ENCODE assay signal across 12 cellular contexts in the genomic region with DNA sequence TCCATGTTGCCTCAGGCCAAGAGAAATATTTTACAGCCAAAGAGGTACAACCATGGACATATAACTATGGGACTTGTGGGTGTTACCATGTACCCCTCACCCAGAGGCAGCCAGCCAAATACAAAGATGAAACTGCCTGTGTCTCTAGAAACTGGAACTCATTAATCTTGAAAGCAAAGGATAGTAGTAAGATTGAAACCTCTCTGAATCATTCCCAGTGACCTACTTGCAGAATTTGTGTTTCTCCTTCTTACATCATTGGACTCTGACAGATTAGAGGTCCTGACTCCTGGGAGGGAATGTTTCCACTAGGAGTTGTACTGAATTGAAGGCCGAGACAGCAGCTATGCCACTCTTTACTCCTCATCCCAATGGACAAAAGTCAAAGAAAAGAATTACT.
DNase-seq lines count a peak whose midpoint lies in the region; ATAC-seq, FAIRE-seq and TF ChIP-seq lines count a peak whose summit lies in the region.
"Had no signal": no experiment of that assay in that cellular context is flagged by ENCODE, and none has a peak within 500 bp of the region (broad histone marks: within the 10 kb centered on the region; RNA-seq: fewer than 3 reads in every experiment).

No MANE protein-coding gene starts in this region.

- no peak overlapping the region for H3K27ac ChIP-seq in foreskin keratinocyte
- H3K27ac ChIP-seq: colonic mucosa, esophagus squamous epithelium, HL-60 had no signal

- H3K27me3 ChIP-seq in foreskin keratinocyte: peaks cover 7% of the 10 kb centered on the region
- H3K27me3 ChIP-seq in HAP-1 (ENCODE audit: low read depth): no peaks in the 10 kb centered on the region
- H3K27me3 ChIP-seq: colonic mucosa, esophagus squamous epithelium had no signal

- in situ Hi-C loops in HAP-1 (cut with MboI; ENCODE audit: low sequenced_read_pairs): no loop called here

- no peak for TF ChIP-seq CTCF in foreskin keratinocyte (conservative IDR thresholded peaks at IDR 0.05)

- H3K4me1 ChIP-seq in foreskin keratinocyte: no peaks in the 10 kb centered on the region
- no peaks in the 10 kb centered on the region for H3K4me1 ChIP-seq in HAP-1
- H3K4me1 ChIP-seq: colonic mucosa, esophagus squamous epithelium had no signal

- TF ChIP-seq POLR2A in GM12892 (IDR thresholded peaks at IDR 0.05; ENCODE audit: low read depth, low read length): no peak

- no peaks in the 10 kb centered on the region for H3K9me3 ChIP-seq in HAP-1
- H3K9me3 ChIP-seq: colonic mucosa, esophagus squamous epithelium had no signal

- no peak overlapping the region for H3K4me3 ChIP-seq in HAP-1
- H3K4me3 ChIP-seq: colonic mucosa, esophagus squamous epithelium had no signal

- no peaks in the 10 kb centered on the region for H3K36me3 ChIP-seq in HAP-1 (replicated peaks)
- H3K36me3 ChIP-seq: colonic mucosa, esophagus squamous epithelium had no signal

- FAIRE-seq in GM12892 (lab: Jason Lieb, UNC): peak; percentile 46

- peak; percentile 66 for ATAC-seq in GM19455 (IDR thresholded peaks at IDR 0.05; ENCODE audit: unreplicated experiment)
- peak; percentile 45 for ATAC-seq in HG03558 (IDR thresholded peaks at IDR 0.05; ENCODE audit: extremely low read depth, unreplicated experiment)
- ATAC-seq in foreskin keratinocyte: no peak

- DNase-seq in GM12892 (ENCODE audit: insufficient read length): no peak
- peak; percentile 35 for DNase-seq in fibroblast of peridontal ligament (ENCODE audit: extremely low read depth)
- no peak for DNase-seq in RKO (ENCODE audit: low spot score)
- DNase-seq in foreskin keratinocyte: no peak
- DNase-seq in SHP77 (lab: John Stamatoyannopoulos, UW): no peak
- no peak for DNase-seq in HAP-1 (ENCODE audit: low spot score in 2 of 2)
- DNase-seq: colonic mucosa, esophagus squamous epithelium, NCI-H2081 had no signal
